ENCODE assay signal across 8 cellular contexts in the genomic region with DNA sequence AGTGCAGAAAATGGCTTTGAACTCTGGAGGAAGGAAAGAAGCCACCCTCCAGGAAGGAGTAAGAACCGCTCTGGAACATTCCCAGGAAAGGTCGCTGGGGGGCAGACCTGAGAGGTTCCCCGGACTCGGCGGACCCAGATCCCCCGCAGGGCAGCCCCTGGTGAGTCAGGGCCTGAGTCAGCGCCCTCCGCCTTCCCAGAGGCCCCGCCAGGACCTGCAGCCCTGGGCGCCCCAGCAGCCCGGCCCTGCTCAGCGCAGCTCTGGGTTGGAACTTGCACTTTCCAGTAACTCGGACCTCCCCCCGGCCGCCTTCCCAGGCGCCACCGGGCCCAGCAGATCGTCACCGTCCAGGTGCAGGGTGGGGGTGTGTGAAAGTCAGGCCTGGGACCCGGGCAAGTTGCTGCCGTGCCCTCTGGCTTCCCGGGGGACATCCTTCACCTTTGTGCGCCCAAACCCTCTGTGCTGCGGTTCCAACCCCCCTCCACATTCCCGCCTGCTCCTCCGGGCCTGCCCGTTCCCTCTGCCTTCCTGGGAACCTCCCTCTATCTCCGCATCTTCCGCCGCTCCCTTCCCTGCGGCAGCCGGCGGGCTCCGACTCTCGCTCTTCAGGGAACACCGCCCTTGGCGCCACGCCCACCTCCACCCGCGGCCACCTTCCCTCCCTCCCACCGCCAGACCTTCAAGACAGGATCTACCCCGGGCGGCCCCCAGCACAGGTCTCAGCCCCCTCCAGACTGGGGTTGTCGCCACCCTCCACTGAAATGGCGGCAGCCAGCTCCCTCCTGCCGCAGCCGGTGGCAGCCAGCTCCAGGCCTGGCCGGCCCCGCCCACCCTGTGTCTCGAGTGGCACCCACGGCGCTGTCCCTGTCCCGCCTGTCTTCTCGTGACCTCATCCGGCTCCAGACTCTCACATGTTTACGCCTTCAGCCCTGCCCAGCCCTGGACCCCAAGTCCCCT. TPM values are rescaled to one million over a fixed set of nuclear protein-coding genes. Genes with fewer than 3 reads are reported as not detected.
DNase-seq lines count a peak whose midpoint lies in the region; ATAC-seq and TF ChIP-seq lines count a peak whose summit lies in the region.

No MANE protein-coding gene starts in this region.

- peak; percentile 100 for ATAC-seq in activated T-cell treated with anti-CD3 and anti-CD28 coated beads, Interleukin-2, amount 50 U/mL, for 4 hours

- peak overlapping the region; percentile 96 for H3K4me2 ChIP-seq in PC-9

- H3K4me3 Mint-ChIP-seq in activated T-cell treated with anti-CD3 and anti-CD28 coated beads, Interleukin-2, amount 50 U/mL, for 4 hours: peak overlapping the region; percentile 88

- H3K9me3 ChIP-seq in PC-9 (ENCODE audit: insufficient read depth, low read depth) (0 out of 2 replicates have a peak, but pooled peaks cover 4% of the 10 kb centered on the region), esophagus (ENCODE audit: control insufficient read depth in 2 of 2, insufficient read depth in 1 of 2, low read depth in 1 of 2, low read length in 1 of 2) (peaks cover 0 to 3% of the 10 kb centered on the region in 2 donors), muscle layer of duodenum (ENCODE audit: control insufficient read depth in 1 of 2, low read length in 2 of 2) (peaks cover 0 to 9% of the 10 kb centered on the region in 2 donors)

- H3K27me3 Mint-ChIP-seq in activated T-cell treated with anti-CD3 and anti-CD28 coated beads, Interleukin-2, amount 50 U/mL, for 4 hours (ENCODE audit: low read depth): no peaks in the 10 kb centered on the region

- CTCF ChIA-PET in PC-9 (lab: Charles Lee): interaction anchor here (0.7 to 1.7 kb wide), 4 partner anchors 11 to 760 kb away, joined by 5 to 15 read pairs (median 9); no protein-coding TSS in a partner anchor

- H3K36me3 ChIP-seq in PC-9 (ENCODE audit: low read depth) (no peaks in the 10 kb centered on the region), esophagus (ENCODE audit: control insufficient read depth in 2 of 2, insufficient read depth in 2 of 2, low read length in 1 of 2) (no peaks in the 10 kb centered on the region), muscle layer of duodenum (ENCODE audit: control insufficient read depth in 1 of 2, insufficient read depth in 2 of 2, low read length in 2 of 2) (no peaks in the 10 kb centered on the region)

- WGBS in esophagus, 2 donors: 1% methylated on average over 55 to 56 of the region's 56 CpGs

- POLR2A ChIA-PET in PC-9 (lab: Charles Lee; ENCODE audit: unreplicated experiment): interaction anchor here (0.6 to 0.7 kb wide), 5 partner anchors 22 to 605 kb away, joined by 3 to 11 read pairs (median 7); no protein-coding TSS in a partner anchor

- peak overlapping the region; percentile 86 for H2AFZ ChIP-seq in PC-9

- intact Hi-C loops in PC-9 (cut with micrococcal nuclease; ENCODE audit: unreplicated experiment): loop anchor here (1.0 to 2.0 kb wide), 3 partner anchors 22 to 61 kb away; no protein-coding TSS in a partner anchor

- H4K20me1 ChIP-seq in PC-9 (ENCODE audit: insufficient read depth): no peaks in the 10 kb centered on the region

- peaks cover 3% of the 10 kb centered on the region for H3K9me3 Mint-ChIP-seq in activated T-cell treated with anti-CD3 and anti-CD28 coated beads, Interleukin-2, amount 50 U/mL, for 4 hours

- peaks cover 47% of the 10 kb centered on the region for H3F3A ChIP-seq in PC-9 (ENCODE audit: insufficient read depth, low read depth)

- no peaks in the 10 kb centered on the region for H3K9me2 ChIP-seq in PC-9 (ENCODE audit: insufficient read depth)

- H3K4me1 Mint-ChIP-seq in activated T-cell treated with anti-CD3 and anti-CD28 coated beads, Interleukin-2, amount 50 U/mL, for 4 hours (ENCODE audit: low read depth): peaks cover 5% of the 10 kb centered on the region

- DNase-seq in COR-L47 (lab: John Stamatoyannopoulos, UW) (peak; percentile 94), GM20000 (ENCODE audit: low spot score) (peak; percentile 93), HUDEP-2 (lab: John Stamatoyannopoulos, UW; ENCODE audit: unreplicated experiment in 76 of 76) (peak in 74 of 76 experiments; percentile 19 to 93 (median 83)), PC-9 (peak; percentile 93 to 97)
- peak; percentile 92 for DNase-seq in activated T-cell treated with anti-CD3 and anti-CD28 coated beads, Interleukin-2, amount 50 U/mL, for 4 hours
- DNase-seq in stimulated activated CD8-positive, alpha-beta memory T cell treated with anti-CD3 and anti-CD28 coated beads, Interleukin-7, amount 100 ng/mL, for 1 hour (ENCODE audit: low read depth in 2 of 2): peak; percentile 76

- 0 out of 2 replicates have a peak, but pooled peaks cover 3% of the 10 kb centered on the region for H3K79me2 ChIP-seq in PC-9 (ENCODE audit: low read depth)

- BruUV-seq in PC-9 (replicated peaks; lab: Mats Ljungman, UMichigan): TSS peak; percentile 79

- H3K4me3 ChIP-seq in PC-9: peak overlapping the region; percentile 71
- H3K4me3 ChIP-seq in esophagus (ENCODE audit: low read depth in 1 of 2, low read length in 2 of 2): peak overlapping the region; percentile 60 to 62
- H3K4me3 ChIP-seq in muscle layer of duodenum (ENCODE audit: low read depth in 1 of 2, low read length in 2 of 2): peak overlapping the region; percentile 68 to 69

- TF ChIP-seq CTCF in GM20000 (IDR thresholded peaks at IDR 0.05; ENCODE audit: extremely low read depth, missing control alignments) (peak; percentile 9), PC-9 (conservative IDR thresholded peaks at IDR 0.05) (peak; percentile 83)

- H3K27me3 ChIP-seq in PC-9 (ENCODE audit: insufficient read depth, low read depth) (no peaks in the 10 kb centered on the region), esophagus (ENCODE audit: control insufficient read depth in 1 of 2, insufficient read depth in 2 of 2, low read length in 2 of 2) (no peaks in the 10 kb centered on the region), muscle layer of duodenum (ENCODE audit: low read depth, low read length) (no peaks in the 10 kb centered on the region)

- H3K36me3 Mint-ChIP-seq in activated T-cell treated with anti-CD3 and anti-CD28 coated beads, Interleukin-2, amount 50 U/mL, for 4 hours (ENCODE audit: insufficient read depth): no peaks in the 10 kb centered on the region

- H3K27ac ChIP-seq in PC-9 (peak overlapping the region; percentile 97), esophagus (ENCODE audit: low read depth in 2 of 2, low read length in 1 of 2) (peak overlapping the region; percentile 98 to 99), muscle layer of duodenum (ENCODE audit: low read length) (peak overlapping the region; percentile 91)

- peaks cover 50% of the 10 kb centered on the region for H3K4me1 ChIP-seq in PC-9 (replicated peaks; ENCODE audit: insufficient read depth)
- peaks cover 0 to 28% of the 10 kb centered on the region in 2 donors for H3K4me1 ChIP-seq in esophagus (ENCODE audit: control insufficient read depth in 2 of 2, insufficient read depth in 2 of 2, low read length in 1 of 2)
- H3K4me1 ChIP-seq in muscle layer of duodenum (ENCODE audit: control insufficient read depth in 1 of 2, insufficient read depth in 2 of 2, low read length in 2 of 2): peaks cover 3 to 16% of the 10 kb centered on the region in 2 donors

RNA-seq across cellular contexts. Expression of gene WNT7B, which starts 36.8 kb away (rescaled TPM):
- total RNA-seq in PC-9 (2021): 66.9 and 75.5 TPM in 2 replicates
- total RNA-seq in activated T-cell treated with anti-CD3 and anti-CD28 coated beads, Interleukin-2, amount 50 U/mL, for 4 hours: under 1 TPM in 1 of 3 donors, not detected in 2; 0.05 TPM
- polyA plus RNA-seq in esophagus: 1 to 10 TPM; 6.6 to 6.8 TPM

Comparison
In these comparisons a context has a peak if more than half of its experiments do, and no peak if none do; other contexts are left out.
1. Peak in every context shown above with its lines: DNase-seq, ATAC-seq, H3K4me3 ChIP-seq and H3K27ac ChIP-seq.
2. RNA of gene WNT7B, which starts 36.8 kb away (total RNA-seq): 66.9 to 75.5 TPM in PC-9; 0.05 TPM in activated T-cell treated with anti-CD3 and anti-CD28 coated beads, Interleukin-2, amount 50 U/mL, for 4 hours; every median in the first group is over 10 times any median in the second.